Comparison of ENCODE assay signal across 10 cellular contexts in the genomic region with DNA sequence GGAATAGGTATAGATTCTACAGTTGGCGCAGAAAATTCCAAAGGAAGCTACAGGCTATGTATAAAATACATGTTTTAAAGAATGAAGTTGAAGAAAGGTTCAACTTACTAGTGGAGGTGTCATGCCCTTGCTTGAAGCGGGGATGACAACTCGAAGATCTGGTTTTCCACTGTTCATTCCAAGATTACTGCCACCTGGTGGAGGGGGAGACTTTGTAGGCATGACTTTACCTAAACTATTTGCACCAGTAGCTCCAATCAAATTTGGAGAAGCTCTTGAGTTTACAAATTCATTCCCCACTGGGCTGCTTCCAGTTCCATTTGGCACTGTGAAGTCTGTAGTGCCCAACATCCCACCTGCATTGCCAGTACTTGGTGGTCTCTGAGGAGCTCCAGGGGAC.
DNase-seq lines count a peak whose midpoint lies in the region; ATAC-seq and TF ChIP-seq lines count a peak whose summit lies in the region.
"Had no signal": no experiment of that assay in that cellular context is flagged by ENCODE, and none has a peak within 500 bp of the region (broad histone marks: within the 10 kb centered on the region; RNA-seq: fewer than 3 reads in every experiment).

No MANE protein-coding gene starts in this region.

- H3K4me3 ChIP-seq in cardiac muscle cell: no peak overlapping the region
- H3K4me3 ChIP-seq in right cardiac atrium (ENCODE audit: low read length): no peak overlapping the region
- no peak overlapping the region for H3K4me3 ChIP-seq in gastroesophageal sphincter
- H3K4me3 ChIP-seq: testis had no signal

- intact Hi-C loops in right cardiac atrium (cut with DNase I): no loop called here

- TF ChIP-seq CTCF in cardiac muscle cell (IDR thresholded peaks at IDR 0.05; ENCODE audit: low read depth, low read length) (peak; percentile 31), gastroesophageal sphincter (IDR thresholded peaks at IDR 0.05) (no peak)

- ATAC-seq in right cardiac atrium: no peak
- ATAC-seq in gastroesophageal sphincter: no peak
- no peak for ATAC-seq in HG03520 (IDR thresholded peaks at IDR 0.05; ENCODE audit: unreplicated experiment)
- ATAC-seq in HG02870 (IDR thresholded peaks at IDR 0.05; ENCODE audit: unreplicated experiment): no peak

- 73% methylated on average over 3 of the region's 3 CpGs for WGBS in right cardiac atrium
- WGBS in gastroesophageal sphincter (ENCODE audit: low coverage in 1 of 2), 2 donors: 79 to 80% methylated on average over 1 to 3 of the region's 3 CpGs

- DNase-seq in cardiac muscle cell (ENCODE audit: low read depth in 1 of 2, low spot score in 1 of 2) (peak; percentile 1 to 8), right cardiac atrium (no peak), NCI-H1694 (lab: John Stamatoyannopoulos, UW) (peak; percentile 13), dermis blood vessel endothelial cell (peak; percentile 42), glomerular visceral epithelial cell (ENCODE audit: extremely low spot score) (no peak)
- DNase-seq: NCI-H510A treated with DMSO at 0.1 percent for 48 hours, testis had no signal

- H3K27me3 ChIP-seq in cardiac muscle cell (no peaks in the 10 kb centered on the region), right cardiac atrium (ENCODE audit: control insufficient read depth, insufficient read depth) (no peaks in the 10 kb centered on the region), gastroesophageal sphincter (no peaks in the 10 kb centered on the region)
- H3K27me3 ChIP-seq: testis had no signal

- no peak for TF ChIP-seq EP300 in gastroesophageal sphincter (IDR thresholded peaks at IDR 0.05)

- H3K9me3 ChIP-seq in cardiac muscle cell (ENCODE audit: low read depth) (no peaks in the 10 kb centered on the region), right cardiac atrium (ENCODE audit: control insufficient read depth, low read length) (no peaks in the 10 kb centered on the region), gastroesophageal sphincter (no peaks in the 10 kb centered on the region)
- H3K9me3 ChIP-seq: testis had no signal

- H3K36me3 ChIP-seq in cardiac muscle cell (no peaks in the 10 kb centered on the region), gastroesophageal sphincter (no peaks in the 10 kb centered on the region)

- H3K4me1 ChIP-seq in cardiac muscle cell (ENCODE audit: low read depth) (no peaks in the 10 kb centered on the region), right cardiac atrium (ENCODE audit: control insufficient read depth, insufficient read depth, low read length) (no peaks in the 10 kb centered on the region), gastroesophageal sphincter (no peaks in the 10 kb centered on the region)
- H3K4me1 ChIP-seq: testis had no signal

- no peak for TF ChIP-seq POLR2A in gastroesophageal sphincter (IDR thresholded peaks at IDR 0.05)

- H3K27ac ChIP-seq in cardiac muscle cell (no peak overlapping the region), right cardiac atrium (ENCODE audit: low read length) (no peak overlapping the region), gastroesophageal sphincter (no peak overlapping the region)
- H3K27ac ChIP-seq: testis had no signal

Comparison
In these comparisons a context has a peak if more than half of its experiments do, and no peak if none do; other contexts are left out.
1. DNase-seq: peak in cardiac muscle cell (2 of 2), NCI-H1694 (single experiment) and dermis blood vessel endothelial cell (single experiment); none in right cardiac atrium (0 of 3) and glomerular visceral epithelial cell (single experiment).